ENCODE assay signal across 13 cellular contexts in the genomic region with DNA sequence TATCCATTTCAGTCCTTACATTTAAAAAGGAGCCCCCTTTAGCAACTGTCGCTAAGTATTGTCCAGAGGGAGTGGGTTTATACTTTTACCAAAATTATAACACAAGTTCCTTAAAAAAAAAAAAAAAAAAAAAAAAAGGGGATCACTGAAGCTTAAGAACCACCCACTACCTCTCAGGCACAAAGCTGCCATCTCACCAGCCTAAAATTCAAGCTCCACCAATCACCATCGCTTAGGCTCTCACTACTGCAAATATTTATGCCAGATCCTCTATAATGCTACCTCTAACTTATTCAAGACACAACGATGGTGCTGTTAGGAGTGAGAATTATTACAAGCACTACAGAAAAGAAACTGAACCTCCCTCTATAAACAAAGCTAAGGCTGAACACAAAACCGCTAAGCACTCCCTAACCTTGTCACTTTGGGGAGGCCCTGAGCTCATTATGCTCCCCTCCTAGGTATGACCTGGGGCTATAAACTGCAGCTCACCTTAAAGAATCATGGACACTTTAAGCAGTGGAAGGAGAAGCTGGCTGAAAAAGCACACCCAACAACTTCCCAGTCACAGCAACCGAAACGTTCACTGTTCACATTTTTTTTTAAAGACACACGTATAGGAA. TPM values are rescaled to one million over a fixed set of nuclear protein-coding genes. Genes with fewer than 3 reads are reported as not detected.
DNase-seq lines count a peak whose midpoint lies in the region; ATAC-seq and TF ChIP-seq lines count a peak whose summit lies in the region.
"Had no signal": no experiment of that assay in that cellular context is flagged by ENCODE, and none has a peak within 500 bp of the region (broad histone marks: within the 10 kb centered on the region; RNA-seq: fewer than 3 reads in every experiment).

No MANE protein-coding gene starts in this region.

- H3K27me3 Mint-ChIP-seq in T-helper 17 cell = peaks cover 43% of the 10 kb centered on the region

- CTCF ChIA-PET in HEK293T (lab: Yijun Ruan, JAX) = interaction anchor here (1.2 to 1.4 kb wide), 4 partner anchors 20 to 274 kb away, joined by 3 to 6 read pairs (median 4); no protein-coding TSS in a partner anchor

- in situ Hi-C loops in GM13977 (cut with MboI; ENCODE audit: low pct_unique_long_range_greater_than_20kb, low sequenced_read_pairs, unreplicated experiment) = no loop called here

- H3K9me3 ChIP-seq in T-helper 17 cell (ENCODE audit: control insufficient read depth, low read length, poor library complexity, severe bottlenecking) (no peaks in the 10 kb centered on the region), iPS-20b (ENCODE audit: insufficient read depth, low read depth, low read length) (no peaks in the 10 kb centered on the region), smooth muscle cell (replicated peaks; ENCODE audit: low read depth) (no peaks in the 10 kb centered on the region)

- H3K27ac ChIP-seq in iPS-20b (ENCODE audit: low read length) (peak overlapping the region; percentile 0), smooth muscle cell (ENCODE audit: low read depth) (no peak overlapping the region)

- POLR2A ChIA-PET in HEK293T (lab: Yijun Ruan, JAX) = interaction anchor here (0.7 to 1.4 kb wide), 2 partner anchors 141 to 357 kb away, joined by 3 read pairs; partner anchors contain the start of gene METTL21A

- peaks cover 2% of the 10 kb centered on the region for H3K36me3 Mint-ChIP-seq in T-helper 17 cell (ENCODE audit: low read depth)

- H3K4me2 ChIP-seq in smooth muscle cell = peak overlapping the region; percentile 100

- H3K27me3 ChIP-seq in iPS-20b (ENCODE audit: insufficient read depth, low read length) (peaks cover 42% of the 10 kb centered on the region), smooth muscle cell (ENCODE audit: low read depth) (peaks cover 63% of the 10 kb centered on the region)

- TF ChIP-seq POLR2A in GM18505 (IDR thresholded peaks at IDR 0.05; ENCODE audit: borderline replicate concordance, extremely low read depth, insufficient read depth, insufficient read length) = no peak

- H3K27ac Mint-ChIP-seq in T-helper 17 cell = no peak overlapping the region
- H3K27ac Mint-ChIP-seq: activated naive CD4-positive, alpha-beta T cell treated with anti-CD3 and anti-CD28 coated beads for 36 hours had no signal

- H3K79me2 ChIP-seq in smooth muscle cell (ENCODE audit: low read depth) = no peaks in the 10 kb centered on the region

- TF ChIP-seq CTCF in smooth muscle cell (IDR thresholded peaks at IDR 0.05; ENCODE audit: borderline replicate concordance, insufficient read depth, poor library complexity, severe bottlenecking) (no peak), GM13977 (IDR thresholded peaks at IDR 0.05; ENCODE audit: extremely low read depth, insufficient read depth, missing control alignments) (no peak)

- H3K4me1 ChIP-seq in iPS-20b (ENCODE audit: insufficient read depth, low read length) = peaks cover 38% of the 10 kb centered on the region
- peaks cover 26% of the 10 kb centered on the region for H3K4me1 ChIP-seq in smooth muscle cell (ENCODE audit: low read depth)

- peaks cover 23% of the 10 kb centered on the region for H3K4me1 Mint-ChIP-seq in T-helper 17 cell

- peak overlapping the region; percentile 59; the same call in 1 of the 2 replicates for H3K9ac ChIP-seq in iPS-20b (ENCODE audit: low read depth, low read length)
- no peak overlapping the region for H3K9ac ChIP-seq in smooth muscle cell (ENCODE audit: low read depth)

- 19% methylated on average over 7 of the region's 7 CpGs for WGBS in smooth muscle cell (ENCODE audit: low lambda C conversion rate)

- peak overlapping the region; percentile 67 for H3K4me3 Mint-ChIP-seq in T-helper 17 cell
- H3K4me3 Mint-ChIP-seq: activated naive CD4-positive, alpha-beta T cell treated with anti-CD3 and anti-CD28 coated beads for 36 hours had no signal

- no peaks in the 10 kb centered on the region for H3F3A ChIP-seq in smooth muscle cell (ENCODE audit: low read depth)

- H2AFZ ChIP-seq in smooth muscle cell (ENCODE audit: low read depth) = no peak overlapping the region

- H3K4me3 ChIP-seq in iPS-20b (ENCODE audit: low read length) = peak overlapping the region; percentile 85
- H3K4me3 ChIP-seq in smooth muscle cell = peak overlapping the region; percentile 77

- no peaks in the 10 kb centered on the region for H4K20me1 ChIP-seq in smooth muscle cell (ENCODE audit: low read depth)

- ATAC-seq in T-helper 17 cell (no peak), GM19324 (IDR thresholded peaks at IDR 0.05; ENCODE audit: low FRiP score, unreplicated experiment) (no peak), GM18505 (IDR thresholded peaks at IDR 0.05; ENCODE audit: unreplicated experiment) (no peak), HG03432 (IDR thresholded peaks at IDR 0.05; ENCODE audit: unreplicated experiment) (no peak)

- H3K36me3 ChIP-seq in iPS-20b (ENCODE audit: insufficient read depth, low read depth, low read length) = peaks cover 63% of the 10 kb centered on the region
- H3K36me3 ChIP-seq in smooth muscle cell (ENCODE audit: low read depth) = no peaks in the 10 kb centered on the region

- DNase-seq in HEK293T (ENCODE audit: extremely low spot score) (no peak), T-helper 17 cell (no peak), smooth muscle cell (lab: John Stamatoyannopoulos, UW; ENCODE audit: unreplicated experiment) (no peak), GM13977 (ENCODE audit: low spot score) (no peak)
- DNase-seq: EL, kidney glomerular epithelial cell, NCI-H1417 treated with DMSO at 0.1 percent for 48 hours, SHP77 had no signal

TF ChIP-seq in HEK293T, 16 proteins besides CTCF, POLR2A, EP300 and RAD21:
- TF ChIP-seq LEF1 (IDR thresholded peaks at IDR 0.05; ENCODE audit: borderline replicate concordance) (no peak), HDGF (IDR thresholded peaks at IDR 0.05; ENCODE audit: borderline replicate concordance) (no peak), FOXK2 (IDR thresholded peaks at IDR 0.05) (no peak), FOXM1 (IDR thresholded peaks at IDR 0.05; ENCODE audit: borderline replicate concordance) (no peak), SP1 (IDR thresholded peaks at IDR 0.05) (no peak), ZNF384 (IDR thresholded peaks at IDR 0.05) (peak; percentile 56; the same call in 1 of the 2 replicates)

RNA-seq across cellular contexts. Expression of gene FZD5, which starts 3.6 kb away (rescaled TPM):
- total RNA-seq in T-helper 17 cell (under 1 TPM; 0.16 to 0.17 TPM), smooth muscle cell (0.67 and 1.4 TPM in 2 replicates)
- 0.09 and 0.60 TPM in 2 replicates for polyA plus RNA-seq in smooth muscle cell

RNA-seq across cellular contexts. Expression of gene CCNYL1, which starts 54.6 kb away (rescaled TPM):
- total RNA-seq in T-helper 17 cell (10 to 100 TPM; 12.1 to 14.3 TPM), smooth muscle cell (8.8 and 15.1 TPM in 2 replicates)
- polyA plus RNA-seq in smooth muscle cell = 7.2 and 9.6 TPM in 2 replicates
